1 cellular context compared by ENCODE assay signal in genomic region chr16:60077791-60078280, GRCh38.
TF ChIP-seq lines count a peak whose summit lies in the region.

No MANE protein-coding gene starts in this region.

TF ChIP-seq in GM23338, 12 proteins besides CTCF, POLR2A, EP300 and RAD21 (continued from another document):
- TF ChIP-seq ZNF462 (CRISPR knock-in tag; IDR thresholded peaks at IDR 0.05) (no peak), NANOG (IDR thresholded peaks at IDR 0.05; ENCODE audit: borderline replicate concordance) (no peak), ETS1 (IDR thresholded peaks at IDR 0.05) (no peak), POLR2AphosphoS5 (IDR thresholded peaks at IDR 0.05; ENCODE audit: low read depth) (no peak)
